ENCODE assay signal across 1 cellular context in the genomic region with DNA sequence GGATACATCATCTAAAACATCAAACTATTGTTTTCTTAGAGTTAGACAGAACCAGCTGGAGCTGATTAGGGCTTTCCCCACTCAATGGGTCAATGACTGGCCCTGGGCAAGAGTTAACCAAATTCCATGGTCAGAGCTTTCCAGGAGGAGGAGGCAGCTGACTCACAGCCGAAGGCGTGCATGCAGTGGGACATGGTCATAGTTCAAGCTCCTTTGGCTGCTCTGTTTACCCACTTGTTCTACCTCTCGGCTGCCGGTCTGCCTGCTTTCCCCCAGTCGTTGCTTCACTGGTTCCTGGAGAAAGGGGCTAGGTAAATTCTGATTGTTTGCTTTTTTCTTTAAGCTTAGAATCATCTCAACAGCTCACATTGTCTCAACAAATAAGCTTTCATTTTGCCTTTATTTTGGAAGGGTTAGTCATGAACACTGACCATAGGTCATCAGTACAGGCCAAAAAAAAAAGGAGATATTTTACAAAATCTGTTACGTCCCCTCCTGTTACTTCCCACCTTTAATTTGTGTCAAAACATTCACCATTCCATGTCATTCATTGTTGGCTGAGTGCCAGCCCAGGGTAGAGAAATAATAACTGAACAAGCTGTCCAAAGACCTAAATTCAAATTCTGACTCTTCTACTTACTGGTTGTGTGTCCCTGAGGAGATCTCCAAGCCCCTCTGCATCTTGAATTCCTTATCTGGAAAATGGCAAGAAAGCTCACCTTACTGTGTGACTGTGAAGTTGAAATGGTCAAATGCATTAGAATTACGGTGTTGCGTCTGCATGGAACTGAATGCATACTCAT.
TF ChIP-seq lines count a peak whose summit lies in the region.

No MANE protein-coding gene starts in this region.

TF ChIP-seq in liver, 16 proteins besides CTCF, POLR2A, EP300 and RAD21:
- TF ChIP-seq, protein P1, sequence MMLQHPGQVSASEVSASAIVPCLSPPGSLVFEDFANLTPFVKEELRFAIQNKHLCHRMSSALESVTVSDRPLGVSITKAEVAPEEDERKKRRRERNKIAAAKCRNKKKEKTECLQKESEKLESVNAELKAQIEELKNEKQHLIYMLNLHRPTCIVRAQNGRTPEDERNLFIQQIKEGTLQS (IDR thresholded peaks at IDR 0.05) = peak; percentile 41
- TF ChIP-seq SP1 (IDR thresholded peaks at IDR 0.05) = peak; percentile 93
- TF ChIP-seq MAX (IDR thresholded peaks at IDR 0.05) = peak; percentile 92
- TF ChIP-seq FOXA2 (IDR thresholded peaks at IDR 0.05) = peak; percentile 86
- TF ChIP-seq FOXA1 (IDR thresholded peaks at IDR 0.05) = peak; percentile 68
- TF ChIP-seq YY1 (IDR thresholded peaks at IDR 0.05) = peak; percentile 79
- TF ChIP-seq HNF4G (IDR thresholded peaks at IDR 0.05) = peak; percentile 62
- TF ChIP-seq HNF4A (conservative IDR thresholded peaks at IDR 0.05) = peak; percentile 87 to 96
- TF ChIP-seq JUND (IDR thresholded peaks at IDR 0.05) = peak; percentile 82 to 96
- TF ChIP-seq ZBTB33 (IDR thresholded peaks at IDR 0.05) = peak; percentile 58
- TF ChIP-seq, protein P2, sequence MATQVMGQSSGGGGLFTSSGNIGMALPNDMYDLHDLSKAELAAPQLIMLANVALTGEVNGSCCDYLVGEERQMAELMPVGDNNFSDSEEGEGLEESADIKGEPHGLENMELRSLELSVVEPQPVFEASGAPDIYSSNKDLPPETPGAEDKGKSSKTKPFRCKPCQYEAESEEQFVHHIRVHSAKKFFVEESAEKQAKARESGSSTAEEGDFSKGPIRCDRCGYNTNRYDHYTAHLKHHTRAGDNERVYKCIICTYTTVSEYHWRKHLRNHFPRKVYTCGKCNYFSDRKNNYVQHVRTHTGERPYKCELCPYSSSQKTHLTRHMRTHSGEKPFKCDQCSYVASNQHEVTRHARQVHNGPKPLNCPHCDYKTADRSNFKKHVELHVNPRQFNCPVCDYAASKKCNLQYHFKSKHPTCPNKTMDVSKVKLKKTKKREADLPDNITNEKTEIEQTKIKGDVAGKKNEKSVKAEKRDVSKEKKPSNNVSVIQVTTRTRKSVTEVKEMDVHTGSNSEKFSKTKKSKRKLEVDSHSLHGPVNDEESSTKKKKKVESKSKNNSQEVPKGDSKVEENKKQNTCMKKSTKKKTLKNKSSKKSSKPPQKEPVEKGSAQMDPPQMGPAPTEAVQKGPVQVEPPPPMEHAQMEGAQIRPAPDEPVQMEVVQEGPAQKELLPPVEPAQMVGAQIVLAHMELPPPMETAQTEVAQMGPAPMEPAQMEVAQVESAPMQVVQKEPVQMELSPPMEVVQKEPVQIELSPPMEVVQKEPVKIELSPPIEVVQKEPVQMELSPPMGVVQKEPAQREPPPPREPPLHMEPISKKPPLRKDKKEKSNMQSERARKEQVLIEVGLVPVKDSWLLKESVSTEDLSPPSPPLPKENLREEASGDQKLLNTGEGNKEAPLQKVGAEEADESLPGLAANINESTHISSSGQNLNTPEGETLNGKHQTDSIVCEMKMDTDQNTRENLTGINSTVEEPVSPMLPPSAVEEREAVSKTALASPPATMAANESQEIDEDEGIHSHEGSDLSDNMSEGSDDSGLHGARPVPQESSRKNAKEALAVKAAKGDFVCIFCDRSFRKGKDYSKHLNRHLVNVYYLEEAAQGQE (IDR thresholded peaks at IDR 0.05) = peak; percentile 56
- peak; percentile 86 to 97 for TF ChIP-seq RXRA (IDR thresholded peaks at IDR 0.05)
- no peak for TF ChIP-seq NR2F2 (IDR thresholded peaks at IDR 0.05)
- peak in 1 of 2 donors; percentile 40 for TF ChIP-seq GABPA (IDR thresholded peaks at IDR 0.05 in 1 of 2, conservative IDR thresholded peaks at IDR 0.05 in 1 of 2)
- TF ChIP-seq EGR1 (IDR thresholded peaks at IDR 0.05; ENCODE audit: low read depth in 2 of 2) = peak in 1 of 2 donors; percentile 59
- no peak for TF ChIP-seq TAF1 (conservative IDR thresholded peaks at IDR 0.05)
